In the genomic region with DNA sequence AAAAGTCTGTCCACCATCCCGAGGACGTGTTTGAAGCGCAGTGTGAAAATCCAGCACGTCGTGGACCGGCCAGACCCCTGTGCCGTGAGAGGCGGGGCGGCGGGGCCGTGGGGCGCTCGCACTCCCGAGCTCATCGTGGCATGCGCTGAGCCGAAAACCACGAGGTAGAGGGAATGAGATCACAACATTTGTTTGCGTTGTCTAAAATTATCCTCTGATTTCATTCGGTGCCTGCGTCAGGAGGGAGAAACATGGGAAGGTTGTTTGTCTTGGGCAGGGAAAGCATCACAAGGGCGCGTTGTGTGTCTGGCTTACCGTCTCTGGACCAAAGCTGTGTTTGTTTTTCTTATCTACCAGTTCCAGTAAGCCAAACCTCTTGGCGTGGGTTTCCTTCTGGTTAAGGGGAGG, we compare ENCODE assay signal across 15 cellular contexts.
DNase-seq lines count a peak whose midpoint lies in the region; TF ChIP-seq lines count a peak whose summit lies in the region.
"Had no signal": no experiment of that assay in that cellular context is flagged by ENCODE, and none has a peak within 500 bp of the region (broad histone marks: within the 10 kb centered on the region; RNA-seq: fewer than 3 reads in every experiment).

No MANE protein-coding gene starts in this region.

- H4K20me1 ChIP-seq in mammary epithelial cell (ENCODE audit: insufficient read depth, low read length), result no peaks in the 10 kb centered on the region

- H3K14ac ChIP-seq in neuronal stem cell (ENCODE audit: low read length), result no peak overlapping the region

- no peak overlapping the region for H3K27ac Mint-ChIP-seq in endodermal cell
- H3K27ac Mint-ChIP-seq: activated naive CD8-positive, alpha-beta T cell treated with anti-CD3 and anti-CD28 coated beads for 36 hours had no signal

- no peak overlapping the region for H2BK120ac ChIP-seq in neuronal stem cell (ENCODE audit: low read depth, low read length)

- no peak for TF ChIP-seq POLR2A in breast epithelium (IDR thresholded peaks at IDR 0.05)

- intact Hi-C loops in breast epithelium (cut with DNase I; ENCODE audit: low total_unique reads) (no loop called here), mammary epithelial cell (cut with micrococcal nuclease) (no loop called here), head of caudate nucleus (cut with DNase I) (no loop called here)

- no peaks in the 10 kb centered on the region for H3K9me3 Mint-ChIP-seq in endodermal cell
- H3K9me3 Mint-ChIP-seq: activated naive CD8-positive, alpha-beta T cell treated with anti-CD3 and anti-CD28 coated beads for 36 hours had no signal

- no peak overlapping the region for H4K8ac ChIP-seq in neuronal stem cell (ENCODE audit: low read depth, low read length)

- peak overlapping the region; percentile 27 for H2BK5ac ChIP-seq in neuronal stem cell (ENCODE audit: low read length)

- no peak overlapping the region for H3K4me3 Mint-ChIP-seq in endodermal cell
- H3K4me3 Mint-ChIP-seq: activated naive CD8-positive, alpha-beta T cell treated with anti-CD3 and anti-CD28 coated beads for 36 hours had no signal

- H3K27me3 Mint-ChIP-seq in endodermal cell (ENCODE audit: insufficient read depth), result no peaks in the 10 kb centered on the region

- H4K91ac ChIP-seq in neuronal stem cell (ENCODE audit: low read depth, low read length, poor library complexity), result no peak overlapping the region

- H3K79me1 ChIP-seq in neuronal stem cell (ENCODE audit: low read depth, low read length), result no peaks in the 10 kb centered on the region

- DNase-seq in breast epithelium (ENCODE audit: low spot score in 2 of 2) (no peak), mammary epithelial cell (no peak), endodermal cell (peak; percentile 25), neuronal stem cell (ENCODE audit: low spot score) (no peak), NCI-H2227 treated with DMSO at 0.1 percent for 48 hours (lab: John Stamatoyannopoulos, UW) (no peak), head of caudate nucleus (no peak)
- no peak for DNase-seq in activated CD4-positive, alpha-beta T cell treated with anti-CD3 and anti-CD28 coated beads for 1 hour
- DNase-seq: activated CD8-positive, alpha-beta memory T cell treated with anti-CD3 and anti-CD28 coated beads, Interleukin-2, amount 50 U/mL, for 4 hours; activated naive CD8-positive, alpha-beta T cell treated with anti-CD3 and anti-CD28 coated beads for 36 hours; effector CD8-positive, alpha-beta T cell; hippocampal formation; NCI-H1048; sigmoid colon had no signal

- CTCF ChIA-PET in mammary epithelial cell (lab: Charles Lee; ENCODE audit: low non-redundant PET), result no interaction called here

- no peak overlapping the region for H3K18ac ChIP-seq in neuronal stem cell (ENCODE audit: low read length)

- no peak overlapping the region for H2BK12ac ChIP-seq in neuronal stem cell (ENCODE audit: low read length)

- no peak overlapping the region for H3K4me3 ChIP-seq in breast epithelium
- H3K4me3 ChIP-seq in mammary epithelial cell (replicated peaks in 1 of 3; ENCODE audit: insufficient read depth in 1 of 3, low read depth in 2 of 3, low read length in 3 of 3), result no peak overlapping the region
- no peak overlapping the region for H3K4me3 ChIP-seq in endodermal cell (ENCODE audit: low read length)
- H3K4me3 ChIP-seq in neuronal stem cell (ENCODE audit: low read length in 2 of 2), result no peak overlapping the region
- no peak overlapping the region for H3K4me3 ChIP-seq in urinary bladder (ENCODE audit: low read depth, low read length)
- H3K4me3 ChIP-seq: A549, sigmoid colon had no signal

- WGBS in mammary epithelial cell (ENCODE audit: low coverage, missing lambda C conversion rate), result 96% methylated on average over 24 of the region's 25 CpGs
- WGBS in endodermal cell (ENCODE audit: insufficient coverage in 1 of 2, insufficient read length in 1 of 2), 2 experiments, result 94 to 95% methylated on average over 25 of the region's 25 CpGs
- WGBS in neuronal stem cell (ENCODE audit: extremely low coverage in 2 of 2, insufficient read length in 2 of 2, insufficient replicate concordance in 1 of 2), 2 donors, result no CpG with 5 or more reads among the region's 25 CpGs
- 69% methylated on average over 25 of the region's 25 CpGs for WGBS in urinary bladder

- H2AK5ac ChIP-seq in neuronal stem cell (ENCODE audit: low read depth, low read length), result peak overlapping the region; percentile 33

- in situ Hi-C loops in mammary epithelial cell (cut with MboI; ENCODE audit: low sequenced_read_pairs in 2 of 2), result no loop called here

- H3K9ac ChIP-seq in mammary epithelial cell (ENCODE audit: insufficient read depth, low read length) (no peak overlapping the region), endodermal cell (ENCODE audit: extremely low read depth, low read length, poor library complexity, severe bottlenecking) (no peak overlapping the region), neuronal stem cell (ENCODE audit: low read depth, low read length, poor library complexity) (no peak overlapping the region)

- H3K36me3 Mint-ChIP-seq in endodermal cell (ENCODE audit: low read depth), result peaks cover 33% of the 10 kb centered on the region
- H3K36me3 Mint-ChIP-seq: activated naive CD8-positive, alpha-beta T cell treated with anti-CD3 and anti-CD28 coated beads for 36 hours had no signal

- H3K27me3 ChIP-seq in breast epithelium, result no peaks in the 10 kb centered on the region
- no peaks in the 10 kb centered on the region for H3K27me3 ChIP-seq in mammary epithelial cell (ENCODE audit: insufficient read depth, low read length)
- no peaks in the 10 kb centered on the region for H3K27me3 ChIP-seq in endodermal cell (ENCODE audit: control insufficient read depth, insufficient read depth, low read length, poor library complexity, severe bottlenecking)
- no peaks in the 10 kb centered on the region for H3K27me3 ChIP-seq in neuronal stem cell (ENCODE audit: control insufficient read depth in 3 of 3, insufficient read depth in 3 of 3, low read depth in 1 of 3, low read length in 3 of 3)
- H3K27me3 ChIP-seq: sigmoid colon had no signal

- H3K4ac ChIP-seq in neuronal stem cell (ENCODE audit: low read length), result no peak overlapping the region

- no peak overlapping the region for H2AFZ ChIP-seq in mammary epithelial cell (ENCODE audit: low read depth, low read length)
- H2AFZ ChIP-seq in neuronal stem cell (ENCODE audit: low read length), result no peak overlapping the region

- H3K79me2 ChIP-seq in mammary epithelial cell (ENCODE audit: insufficient read depth, low read length), result no peaks in the 10 kb centered on the region

- TF ChIP-seq CTCF in breast epithelium (IDR thresholded peaks at IDR 0.05) (no peak), mammary epithelial cell (conservative IDR thresholded peaks at IDR 0.05 in 1 of 2, IDR thresholded peaks at IDR 0.05 in 1 of 2; ENCODE audit: extremely low read depth in 1 of 2, insufficient read depth in 1 of 2, low read depth in 1 of 2, low read length in 2 of 2) (no peak), endodermal cell (conservative IDR thresholded peaks at IDR 0.05) (no peak)

- H3K9me3 ChIP-seq in breast epithelium (no peaks in the 10 kb centered on the region), mammary epithelial cell (replicated peaks; ENCODE audit: insufficient read depth, low read length) (no peaks in the 10 kb centered on the region), endodermal cell (ENCODE audit: control insufficient read depth, low read length) (no peaks in the 10 kb centered on the region), neuronal stem cell (replicated peaks in 1 of 2; ENCODE audit: control insufficient read depth in 2 of 2, insufficient read depth in 1 of 2, low read depth in 1 of 2, low read length in 2 of 2) (peaks cover 0 to 2% of the 10 kb centered on the region in 2 donors)
- H3K9me3 ChIP-seq: A549, sigmoid colon had no signal

- no peaks in the 10 kb centered on the region for H3K36me3 ChIP-seq in breast epithelium
- peaks cover 24% of the 10 kb centered on the region for H3K36me3 ChIP-seq in mammary epithelial cell (ENCODE audit: insufficient read depth, low read length)
- no peaks in the 10 kb centered on the region for H3K36me3 ChIP-seq in endodermal cell (ENCODE audit: control insufficient read depth, insufficient read depth, low read length)
- H3K36me3 ChIP-seq in neuronal stem cell (replicated peaks in 1 of 2; ENCODE audit: control insufficient read depth in 2 of 2, insufficient read depth in 2 of 2, low read length in 2 of 2), result no peaks in the 10 kb centered on the region
- H3K36me3 ChIP-seq in urinary bladder (ENCODE audit: insufficient read depth), result no peaks in the 10 kb centered on the region

- H3K4me2 ChIP-seq in mammary epithelial cell (ENCODE audit: insufficient read depth, low read depth, low read length), result no peak overlapping the region
- no peak overlapping the region for H3K4me2 ChIP-seq in neuronal stem cell (ENCODE audit: insufficient read depth, low read length, poor library complexity, severe bottlenecking)
- H3K4me2 ChIP-seq: A549 had no signal

- dilution Hi-C loops in mammary epithelial cell (cut with HindIII; ENCODE audit: low sequenced_read_pairs), result no loop called here

- H3K4me1 ChIP-seq in breast epithelium (no peaks in the 10 kb centered on the region), mammary epithelial cell (ENCODE audit: insufficient read depth, low read length) (peaks cover 24% of the 10 kb centered on the region), endodermal cell (ENCODE audit: control insufficient read depth, insufficient read depth, low read length) (no peaks in the 10 kb centered on the region), neuronal stem cell (ENCODE audit: control insufficient read depth in 2 of 2, insufficient read depth in 1 of 2, low read depth in 1 of 2, low read length in 2 of 2) (peaks cover 0 to 6% of the 10 kb centered on the region in 2 donors), urinary bladder (ENCODE audit: insufficient read depth) (no peaks in the 10 kb centered on the region)
- H3K4me1 ChIP-seq: A549, sigmoid colon had no signal

- H3K23ac ChIP-seq in neuronal stem cell (ENCODE audit: low read depth, low read length, poor library complexity), result no peak overlapping the region

- peaks cover 14% of the 10 kb centered on the region for H3K4me1 Mint-ChIP-seq in endodermal cell
- H3K4me1 Mint-ChIP-seq: activated naive CD8-positive, alpha-beta T cell treated with anti-CD3 and anti-CD28 coated beads for 36 hours had no signal

- no TSS peak for BruUV-seq in mammary epithelial cell (replicated peaks; lab: Mats Ljungman, UMichigan)

- H3K27ac ChIP-seq in breast epithelium (peak overlapping the region; percentile 62 to 64), mammary epithelial cell (ENCODE audit: insufficient read depth, low read depth, low read length) (no peak overlapping the region), endodermal cell (ENCODE audit: low read depth, low read length) (no peak overlapping the region), neuronal stem cell (replicated peaks; ENCODE audit: low read length) (no peak overlapping the region), urinary bladder (ENCODE audit: low read depth) (peak overlapping the region; percentile 44)
- H3K27ac ChIP-seq: A549 had no signal

- no peak overlapping the region for H2BK15ac ChIP-seq in neuronal stem cell (ENCODE audit: low read length)

Comparison
In these comparisons a context has a peak if more than half of its experiments do, and no peak if none do; other contexts are left out.
1. H3K27ac ChIP-seq: peak in breast epithelium (2 of 2) and urinary bladder (single experiment); none in mammary epithelial cell (single experiment), endodermal cell (single experiment) and neuronal stem cell (single experiment).